ENCODE assay signal across 8 cellular contexts in the genomic region with DNA sequence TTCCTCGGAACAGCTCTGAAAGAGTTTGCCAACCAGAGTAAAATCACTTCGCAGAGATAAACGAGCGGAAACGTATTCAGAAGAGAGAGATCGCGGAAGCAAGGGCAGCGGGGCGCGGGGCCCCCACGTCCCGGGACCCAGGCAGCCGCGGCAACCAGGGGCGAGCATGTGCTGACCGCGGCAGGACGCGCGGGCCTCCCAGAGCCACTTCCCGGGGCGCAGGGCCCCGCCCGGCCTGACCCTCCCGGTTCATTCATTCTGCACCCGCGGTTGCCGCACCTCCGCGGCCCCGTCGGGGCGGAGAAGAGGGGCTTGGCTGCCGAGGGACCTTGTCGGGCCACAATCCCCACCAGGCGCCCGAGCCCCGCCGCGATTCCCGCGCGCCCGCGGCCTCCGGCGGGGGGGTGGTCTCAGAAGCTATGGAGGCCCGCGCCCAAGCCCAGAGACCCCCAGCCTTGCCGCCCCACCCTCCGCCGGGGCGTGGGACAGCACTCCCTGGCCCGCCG. TPM values are rescaled to one million over a fixed set of nuclear protein-coding genes. Genes with fewer than 3 reads are reported as not detected.
DNase-seq lines count a peak whose midpoint lies in the region; ATAC-seq and TF ChIP-seq lines count a peak whose summit lies in the region.

No MANE protein-coding gene starts in this region.

- H3K4me3 ChIP-seq in WI38 (ENCODE audit: low read depth, low read length): peak overlapping the region; percentile 69
- H3K4me3 ChIP-seq in choroid plexus epithelial cell (ENCODE audit: low read depth, low read length): peak overlapping the region; percentile 80
- peak overlapping the region; percentile 100 for H3K4me3 ChIP-seq in lower leg skin (ENCODE audit: low read depth, poor library complexity, severe bottlenecking)

- H3K27me3 Mint-ChIP-seq in Calu3 (ENCODE audit: unreplicated experiment): no peaks in the 10 kb centered on the region

- 0 to 1% methylated on average over 24 to 35 of the region's 55 CpGs for WGBS in lower leg skin, 2 donors

- H3K9me3 Mint-ChIP-seq in Calu3 (ENCODE audit: low read depth, unreplicated experiment): no peaks in the 10 kb centered on the region
- no peaks in the 10 kb centered on the region for H3K9me3 Mint-ChIP-seq in stimulated activated effector memory CD8-positive, alpha-beta T cell treated with anti-CD3 and anti-CD28 coated beads, Interleukin-12 subunit alpha, Interleukin-12 subunit beta, amount 100 ng/mL, for 72 hours

- H3K4me3 Mint-ChIP-seq in Calu3 (ENCODE audit: low read depth, unreplicated experiment): peak overlapping the region; percentile 99
- H3K4me3 Mint-ChIP-seq in stimulated activated effector memory CD8-positive, alpha-beta T cell treated with anti-CD3 and anti-CD28 coated beads, Interleukin-12 subunit alpha, Interleukin-12 subunit beta, amount 100 ng/mL, for 72 hours: peak overlapping the region; percentile 97

- DNase-seq in Calu3: peak; percentile 52
- no peak for DNase-seq in choroid plexus epithelial cell (ENCODE audit: low read depth)
- DNase-seq in lower leg skin (ENCODE audit: low spot score in 2 of 2): peak in 1 of 2 donors; percentile 88
- peak; percentile 18 to 69 for DNase-seq in stimulated activated effector memory CD8-positive, alpha-beta T cell treated with anti-CD3 and anti-CD28 coated beads, Interleukin-12 subunit alpha, Interleukin-12 subunit beta, amount 100 ng/mL, for 72 hours (ENCODE audit: low spot score in 2 of 2)
- DNase-seq in epidermal melanocyte (ENCODE audit: insufficient read length, low spot score): no peak

- ATAC-seq in HG03097 (IDR thresholded peaks at IDR 0.05; ENCODE audit: low FRiP score, unreplicated experiment) (peak; percentile 1), HG03095 (IDR thresholded peaks at IDR 0.05; ENCODE audit: unreplicated experiment) (no peak)
- peak; percentile 6 for ATAC-seq in stimulated activated effector memory CD8-positive, alpha-beta T cell treated with anti-CD3 and anti-CD28 coated beads, Interleukin-12 subunit alpha, Interleukin-12 subunit beta, amount 100 ng/mL, for 72 hours

- TF ChIP-seq CTCF in Calu3 (IDR thresholded peaks at IDR 0.05; ENCODE audit: unreplicated experiment): no peak
- no peak for TF ChIP-seq CTCF in WI38 (IDR thresholded peaks at IDR 0.05; ENCODE audit: low read depth, low read length)
- TF ChIP-seq CTCF in choroid plexus epithelial cell (conservative IDR thresholded peaks at IDR 0.05; ENCODE audit: low read depth, low read length): no peak
- TF ChIP-seq CTCF in lower leg skin (IDR thresholded peaks at IDR 0.05): no peak

- BruUV-seq in Calu3 (replicated peaks; lab: Mats Ljungman, UMichigan): no TSS peak

- intact Hi-C loops in Calu3 (cut with micrococcal nuclease; ENCODE audit: unreplicated experiment) (no loop called here), lower leg skin (cut with DNase I; ENCODE audit: low total_unique reads) (no loop called here)

- peak overlapping the region; percentile 100 for H3K27ac Mint-ChIP-seq in Calu3 (ENCODE audit: unreplicated experiment)
- peak overlapping the region; percentile 98 for H3K27ac Mint-ChIP-seq in stimulated activated effector memory CD8-positive, alpha-beta T cell treated with anti-CD3 and anti-CD28 coated beads, Interleukin-12 subunit alpha, Interleukin-12 subunit beta, amount 100 ng/mL, for 72 hours

- no peak for TF ChIP-seq POLR2A in lower leg skin (IDR thresholded peaks at IDR 0.05)

- peaks cover 50% of the 10 kb centered on the region for H3K4me1 Mint-ChIP-seq in Calu3 (ENCODE audit: low read depth, unreplicated experiment)
- H3K4me1 Mint-ChIP-seq in stimulated activated effector memory CD8-positive, alpha-beta T cell treated with anti-CD3 and anti-CD28 coated beads, Interleukin-12 subunit alpha, Interleukin-12 subunit beta, amount 100 ng/mL, for 72 hours: peaks cover 53% of the 10 kb centered on the region

- peaks cover 33% of the 10 kb centered on the region for H3K36me3 Mint-ChIP-seq in Calu3 (ENCODE audit: insufficient read depth, unreplicated experiment)
- peaks cover 28% of the 10 kb centered on the region for H3K36me3 Mint-ChIP-seq in stimulated activated effector memory CD8-positive, alpha-beta T cell treated with anti-CD3 and anti-CD28 coated beads, Interleukin-12 subunit alpha, Interleukin-12 subunit beta, amount 100 ng/mL, for 72 hours

- CTCF ChIA-PET in Calu3 (lab: Charles Lee): interaction anchor here (1.5 kb wide), 1 partner anchor 26 kb away, joined by 7 read pairs; a partner anchor contains a TSS

RNA-seq across cellular contexts. Expression of a gene that starts 0.6 kb away (rescaled TPM):
- total RNA-seq in Calu3 (2022) (148 and 159 TPM in 2 replicates), lower leg skin (10 to 100 TPM; 22.5 to 44.8 (median 40.6) TPM)

RNA-seq across cellular contexts. Expression of a gene that starts 26.1 kb away (rescaled TPM):
- total RNA-seq in Calu3 (2022): 88.3 and 94.9 TPM in 2 replicates
- 10 to 100 TPM; 43.9 to 58.4 (median 47.7) TPM for total RNA-seq in lower leg skin

Comparison
In these comparisons a context has a peak if more than half of its experiments do, and no peak if none do; other contexts are left out.
1. DNase-seq: peak in Calu3 (single experiment) and stimulated activated effector memory CD8-positive, alpha-beta T cell treated with anti-CD3 and anti-CD28 coated beads, Interleukin-12 subunit alpha, Interleukin-12 subunit beta, amount 100 ng/mL, for 72 hours (2 of 2); none in choroid plexus epithelial cell (single experiment) and epidermal melanocyte (single experiment).
2. Peak in every context shown above with its lines, with median percentiles within 50 percentile points of each other: H3K4me3 ChIP-seq.